Comparison of ENCODE assay signal across 15 cellular contexts in genomic region chr6:169714595-169714994, GRCh38. TPM values are rescaled to one million over a fixed set of nuclear protein-coding genes. Genes with fewer than 3 reads are reported as not detected.
DNase-seq lines count a peak whose midpoint lies in the region; ATAC-seq and FAIRE-seq lines count a peak whose summit lies in the region.
"Had no signal": no experiment of that assay in that cellular context is flagged by ENCODE, and none has a peak within 500 bp of the region (broad histone marks: within the 10 kb centered on the region; RNA-seq: fewer than 3 reads in every experiment).

No MANE protein-coding gene starts in this region.

- no peaks in the 10 kb centered on the region for H3K27me3 ChIP-seq in small intestine (ENCODE audit: control insufficient read depth in 2 of 2, insufficient read depth in 2 of 2, low read length in 2 of 2)
- H3K27me3 ChIP-seq: BLaER1 treated with 17β-estradiol and CSF1 and Interleukin-3, amounts not matched to agents 10 nM and 100 nM had no signal

- ATAC-seq in activated naive CD8-positive, alpha-beta T cell treated with anti-CD3 and anti-CD28 coated beads, Interleukin-2, amount 50 U/mL, for 24 hours = no peak
- peak; percentile 77 for ATAC-seq in left lobe of liver
- ATAC-seq: CD8-positive, alpha-beta T cell; GM12878 had no signal

- no peak overlapping the region for H3K27ac ChIP-seq in small intestine (ENCODE audit: low read depth in 1 of 2, low read length in 1 of 2)
- H3K27ac ChIP-seq: BLaER1 treated with 17β-estradiol and CSF1 and Interleukin-3, amounts not matched to agents 10 nM and 100 nM had no signal

- no peak for FAIRE-seq in small intestine (lab: Jason Lieb, UNC)
- FAIRE-seq: GM12878, H1 had no signal

- H3K9me3 Mint-ChIP-seq in activated naive CD8-positive, alpha-beta T cell (ENCODE audit: low read depth) = no peaks in the 10 kb centered on the region
- no peaks in the 10 kb centered on the region for H3K9me3 Mint-ChIP-seq in activated naive CD8-positive, alpha-beta T cell treated with anti-CD3 and anti-CD28 coated beads, Interleukin-2, amount 50 U/mL, for 24 hours
- H3K9me3 Mint-ChIP-seq: CD8-positive, alpha-beta T cell had no signal

- no peak overlapping the region for H3K4me3 ChIP-seq in small intestine (ENCODE audit: low read depth in 1 of 2, low read length in 2 of 2)
- H3K4me3 ChIP-seq: BLaER1 treated with 17β-estradiol and CSF1 and Interleukin-3, amounts not matched to agents 10 nM and 100 nM; GM12878; HAP-1 had no signal

- no peaks in the 10 kb centered on the region for H3K27me3 Mint-ChIP-seq in activated naive CD8-positive, alpha-beta T cell
- no peaks in the 10 kb centered on the region for H3K27me3 Mint-ChIP-seq in activated naive CD8-positive, alpha-beta T cell treated with anti-CD3 and anti-CD28 coated beads, Interleukin-2, amount 50 U/mL, for 24 hours
- H3K27me3 Mint-ChIP-seq: B cell had no signal

- no peak for DNase-seq in activated naive CD8-positive, alpha-beta T cell treated with anti-CD3 and anti-CD28 coated beads, Interleukin-2, amount 50 U/mL, for 24 hours
- DNase-seq in left lobe of liver (ENCODE audit: low spot score) (no peak), small intestine (peak; percentile 56), kidney tubule cell (ENCODE audit: low spot score) (no peak), DMS53 treated with DMSO at 0.1 percent for 48 hours (lab: John Stamatoyannopoulos, UW; ENCODE audit: unreplicated experiment) (no peak)
- DNase-seq: Calu3; CD8-positive, alpha-beta T cell; DND-41; EL had no signal

- peak overlapping the region; percentile 51 for H3K27ac Mint-ChIP-seq in activated naive CD8-positive, alpha-beta T cell
- H3K27ac Mint-ChIP-seq in activated naive CD8-positive, alpha-beta T cell treated with anti-CD3 and anti-CD28 coated beads, Interleukin-2, amount 50 U/mL, for 24 hours = no peak overlapping the region
- H3K27ac Mint-ChIP-seq: B cell; CD8-positive, alpha-beta T cell had no signal

- no peak overlapping the region for H3K4me3 Mint-ChIP-seq in activated naive CD8-positive, alpha-beta T cell
- H3K4me3 Mint-ChIP-seq in activated naive CD8-positive, alpha-beta T cell treated with anti-CD3 and anti-CD28 coated beads, Interleukin-2, amount 50 U/mL, for 24 hours = no peak overlapping the region
- H3K4me3 Mint-ChIP-seq: B cell; CD8-positive, alpha-beta T cell had no signal

- H3K4me1 ChIP-seq in small intestine (ENCODE audit: control insufficient read depth in 2 of 2, insufficient read depth in 1 of 2, low read depth in 1 of 2, low read length in 1 of 2) = no peaks in the 10 kb centered on the region
- H3K4me1 ChIP-seq: BLaER1 treated with 17β-estradiol and CSF1 and Interleukin-3, amounts not matched to agents 10 nM and 100 nM; HAP-1 had no signal

- no peaks in the 10 kb centered on the region for H3K9me3 ChIP-seq in small intestine (ENCODE audit: control insufficient read depth, low read depth)
- H3K9me3 ChIP-seq: BLaER1 treated with 17β-estradiol and CSF1 and Interleukin-3, amounts not matched to agents 10 nM and 100 nM; HAP-1 had no signal

- 75 to 88% (median 80%) methylated on average over 9 of the region's 9 CpGs for WGBS in small intestine, 3 donors

- peaks cover 7% of the 10 kb centered on the region for H3K36me3 Mint-ChIP-seq in activated naive CD8-positive, alpha-beta T cell
- H3K36me3 Mint-ChIP-seq in activated naive CD8-positive, alpha-beta T cell treated with anti-CD3 and anti-CD28 coated beads, Interleukin-2, amount 50 U/mL, for 24 hours (ENCODE audit: low read depth) = peaks cover 64% of the 10 kb centered on the region

- peaks cover 2 to 15% of the 10 kb centered on the region in 2 donors for H3K36me3 ChIP-seq in small intestine (ENCODE audit: control insufficient read depth in 2 of 2, insufficient read depth in 2 of 2, low read length in 2 of 2)

- H3K4me1 Mint-ChIP-seq in activated naive CD8-positive, alpha-beta T cell (ENCODE audit: low read depth) = peaks cover 21% of the 10 kb centered on the region
- H3K4me1 Mint-ChIP-seq in activated naive CD8-positive, alpha-beta T cell treated with anti-CD3 and anti-CD28 coated beads, Interleukin-2, amount 50 U/mL, for 24 hours = peaks cover 22% of the 10 kb centered on the region

RNA-seq across cellular contexts. Expression of gene PHF10, which starts 9.7 kb away (rescaled TPM):
- 19.6 TPM for total RNA-seq in left lobe of liver
- polyA plus RNA-seq in small intestine = 10 to 100 TPM; 23.5 to 39.5 (median 33.8) TPM

RNA-seq across cellular contexts. Expression of gene C6orf120, which starts 12.7 kb away (rescaled TPM):
- total RNA-seq in left lobe of liver = 18.9 TPM
- polyA plus RNA-seq in small intestine = 10 to 100 TPM in 1 of 3 donors, 1 to 10 TPM in 2; 8.4 to 12.3 (median 8.7) TPM

RNA-seq across cellular contexts. Expression of gene WDR27, which starts 12.8 kb away (rescaled TPM):
- 19.5 TPM for total RNA-seq in left lobe of liver
- polyA plus RNA-seq in small intestine = 10 to 100 TPM in 1 of 3 donors, 1 to 10 TPM in 2; 9.7 to 19.7 (median 9.7) TPM

RNA-seq across cellular contexts. Expression of gene DYNLT2, which starts 36.8 kb away (rescaled TPM):
- total RNA-seq in left lobe of liver = 0.60 TPM
- polyA plus RNA-seq in small intestine = 1 to 10 TPM in 2 of 3 donors, under 1 TPM in 1; 0.89 to 1.6 (median 1.4) TPM

RNA-seq across cellular contexts. Expression of gene ERMARD, which starts 36.8 kb away (rescaled TPM):
- total RNA-seq in left lobe of liver = 16.3 TPM
- 10 to 100 TPM; 20.5 to 55.9 (median 41.9) TPM for polyA plus RNA-seq in small intestine
